12 cellular contexts compared by ENCODE assay signal in genomic region chrX:122113376-122113775, GRCh38.
"Had no signal": no experiment of that assay in that cellular context is flagged by ENCODE, and none has a peak within 500 bp of the region (broad histone marks: within the 10 kb centered on the region; RNA-seq: fewer than 3 reads in every experiment).

No MANE protein-coding gene starts in this region.

- H3K9me3 ChIP-seq: body of pancreas had no signal

- H3K27me3 ChIP-seq: body of pancreas, hepatocyte had no signal

- H3K4me1 ChIP-seq: body of pancreas had no signal

- H3K4me3 ChIP-seq: body of pancreas, hepatocyte had no signal

- DNase-seq: activated CD4-positive, alpha-beta T cell treated with anti-CD3 and anti-CD28 coated beads, Interleukin-2, amount 50 U/mL, for 1 hour; activated CD4-positive, CD25-positive, alpha-beta regulatory T cell; activated CD8-positive, alpha-beta memory T cell treated with anti-CD3 and anti-CD28 coated beads for 24 hours; activated naive CD8-positive, alpha-beta T cell treated with anti-CD3 and anti-CD28 coated beads for 36 hours; amygdala; body of pancreas; caudate nucleus; kidney glomerular epithelial cell; nucleus accumbens had no signal

- ATAC-seq: body of pancreas; esophagus mucosa; stimulated activated effector memory CD8-positive, alpha-beta T cell treated with anti-CD3 and anti-CD28 coated beads, Interleukin-12 subunit alpha, Interleukin-12 subunit beta, amount 100 ng/mL, for 72 hours had no signal

- H3K27ac ChIP-seq: body of pancreas, hepatocyte had no signal
